1 cellular context compared by ENCODE assay signal in genomic region chrX:54439967-54440871, GRCh38.
TF ChIP-seq lines count a peak whose summit lies in the region.

Gene TSR2, plus strand, starts transcription at chrX:54440404. Its CDS starts 18 bp downstream, at chrX:54440422.

TF ChIP-seq in WTC11, 78 proteins besides CTCF, POLR2A, EP300 and RAD21 (continued from another document):
- TF ChIP-seq ZNF512 (CRISPR knock-in tag; IDR thresholded peaks at IDR 0.05; ENCODE audit: borderline replicate concordance) (no peak), IRF2 (CRISPR knock-in tag; IDR thresholded peaks at IDR 0.05; ENCODE audit: borderline replicate concordance, low read depth) (no peak), GRHL2 (CRISPR knock-in tag; IDR thresholded peaks at IDR 0.05; ENCODE audit: insufficient replicate concordance, severe bottlenecking) (no peak)
